In genomic region chr12:105206686-105207374, GRCh38 we compare ENCODE assay signal across 21 cellular contexts.
"Had no signal": no experiment of that assay in that cellular context is flagged by ENCODE, and none has a peak within 500 bp of the region (broad histone marks: within the 10 kb centered on the region; RNA-seq: fewer than 3 reads in every experiment).

No MANE protein-coding gene starts in this region.

- H3K4me3 ChIP-seq: ascending aorta, esophagus muscularis mucosa, spleen, thoracic aorta, upper lobe of right lung had no signal

- DNase-seq: activated CD4-positive, alpha-beta T cell treated with anti-CD3 and anti-CD28 coated beads for 48 hours; activated CD4-positive, CD25-positive, alpha-beta regulatory T cell; activated CD8-positive, alpha-beta T cell treated with anti-CD3 and anti-CD28 coated beads, Interleukin-2, amount 10 ng/mL, durations not matched to agents 7 days and 5 days; activated naive CD4-positive, alpha-beta T cell treated with anti-CD3 and anti-CD28 coated beads, Interleukin-2, amount 50 U/mL, for 16 hours; activated T-cell treated with anti-CD3 and anti-CD28 coated beads, Interleukin-2, amount 50 U/mL, for 24 hours; effector CD8-positive, alpha-beta T cell; mammary epithelial cell; midbrain; nephron progenitor cell; nucleus accumbens; posterior cingulate gyrus; spleen; stimulated activated naive B cell treated with anti-CD40 and anti-IgM and Interleukin-4, amounts not matched to agents 10 μg/mL and 1 μg/mL and 100 μg/mL, for 72 hours; T-helper 1 cell; T1000; upper lobe of right lung had no signal

- H3K27ac Mint-ChIP-seq: activated CD8-positive, alpha-beta T cell treated with anti-CD3 and anti-CD28 coated beads, Interleukin-2, amount 10 ng/mL, durations not matched to agents 7 days and 5 days; activated T-cell treated with anti-CD3 and anti-CD28 coated beads, Interleukin-2, amount 50 U/mL, for 24 hours; dendritic cell treated with granulocyte-macrophage colony-stimulating factor and Interleukin-4, amounts not matched to agents 40 ng/mL and 50 ng/mL, for 4 days; nephron progenitor cell; stimulated activated naive B cell treated with anti-CD40 and anti-IgM and Interleukin-4, amounts not matched to agents 10 μg/mL and 1 μg/mL and 100 μg/mL, for 72 hours had no signal

- H3K9me3 Mint-ChIP-seq: activated T-cell treated with anti-CD3 and anti-CD28 coated beads, Interleukin-2, amount 50 U/mL, for 24 hours; dendritic cell treated with granulocyte-macrophage colony-stimulating factor and Interleukin-4, amounts not matched to agents 40 ng/mL and 50 ng/mL, for 4 days; nephron progenitor cell; stimulated activated naive B cell treated with anti-CD40 and anti-IgM and Interleukin-4, amounts not matched to agents 10 μg/mL and 1 μg/mL and 100 μg/mL, for 72 hours had no signal

- H3K27ac ChIP-seq: ascending aorta, esophagus muscularis mucosa, spleen, thoracic aorta, upper lobe of right lung had no signal

- H3K4me1 ChIP-seq: ascending aorta, spleen, upper lobe of right lung had no signal

- H3K27me3 ChIP-seq: ascending aorta, esophagus muscularis mucosa, spleen, upper lobe of right lung had no signal

- ATAC-seq: activated CD8-positive, alpha-beta T cell treated with anti-CD3 and anti-CD28 coated beads, Interleukin-2, amount 10 ng/mL, durations not matched to agents 7 days and 5 days; left lobe of liver; stimulated activated naive B cell treated with anti-CD40 and anti-IgM and Interleukin-4, amounts not matched to agents 10 μg/mL and 1 μg/mL and 100 μg/mL, for 72 hours; upper lobe of right lung had no signal

- H3K27me3 Mint-ChIP-seq: activated T-cell treated with anti-CD3 and anti-CD28 coated beads, Interleukin-2, amount 50 U/mL, for 24 hours; dendritic cell treated with granulocyte-macrophage colony-stimulating factor and Interleukin-4, amounts not matched to agents 40 ng/mL and 50 ng/mL, for 4 days; stimulated activated naive B cell treated with anti-CD40 and anti-IgM and Interleukin-4, amounts not matched to agents 10 μg/mL and 1 μg/mL and 100 μg/mL, for 72 hours had no signal

- H3K9me3 ChIP-seq: ascending aorta, esophagus muscularis mucosa, spleen, thoracic aorta, upper lobe of right lung had no signal

- H3K4me3 Mint-ChIP-seq: activated CD8-positive, alpha-beta T cell treated with anti-CD3 and anti-CD28 coated beads, Interleukin-2, amount 10 ng/mL, durations not matched to agents 7 days and 5 days; activated T-cell treated with anti-CD3 and anti-CD28 coated beads, Interleukin-2, amount 50 U/mL, for 24 hours; dendritic cell treated with granulocyte-macrophage colony-stimulating factor and Interleukin-4, amounts not matched to agents 40 ng/mL and 50 ng/mL, for 4 days; nephron progenitor cell; stimulated activated naive B cell treated with anti-CD40 and anti-IgM and Interleukin-4, amounts not matched to agents 10 μg/mL and 1 μg/mL and 100 μg/mL, for 72 hours had no signal
